ENCODE assay signal across 1 cellular context in genomic region chr9:1052908-1053590, GRCh38.
TF ChIP-seq lines count a peak whose summit lies in the region.

No MANE protein-coding gene starts in this region.

TF ChIP-seq in GM12878, 131 proteins besides CTCF, POLR2A, EP300 and RAD21:
- TF ChIP-seq IKZF2 (IDR thresholded peaks at IDR 0.05) (no peak), RAD51 (IDR thresholded peaks at IDR 0.05) (no peak), IKZF1 (conservative IDR thresholded peaks at IDR 0.05) (peak; percentile 36), DPF2 (IDR thresholded peaks at IDR 0.05) (no peak), GATAD2B (conservative IDR thresholded peaks at IDR 0.05; ENCODE audit: low read depth) (peak; percentile 56; the same call in 1 of the 2 replicates), LARP7 (IDR thresholded peaks at IDR 0.05) (peak; percentile 67; the same call in 1 of the 2 replicates), MTA2 (IDR thresholded peaks at IDR 0.05; ENCODE audit: low read depth) (0 out of 2 replicates have a peak, but pooled peaks have one; percentile 28), MAX (IDR thresholded peaks at IDR 0.05; ENCODE audit: low read depth, low read length) (no peak)
